In genomic region chr4:15239866-15240265, GRCh38 we compare ENCODE assay signal across 18 cellular contexts.
A peak's percentile ranks its signal among the peaks of the same experiment; 100 is the strongest.
DNase-seq lines count a peak whose midpoint lies in the region; ATAC-seq and TF ChIP-seq lines count a peak whose summit lies in the region.
"Had no signal": no experiment of that assay in that cellular context is flagged by ENCODE, and none has a peak within 500 bp of the region (broad histone marks: within the 10 kb centered on the region; RNA-seq: fewer than 3 reads in every experiment).

No MANE protein-coding gene starts in this region.

- peak; percentile 86 for ATAC-seq in Right ventricle myocardium inferior
- ATAC-seq: naive thymus-derived CD4-positive, alpha-beta T cell had no signal

- H3K27ac ChIP-seq in right atrium auricular region = no peak overlapping the region
- peak overlapping the region in 1 of 2 donors; percentile 51 for H3K27ac ChIP-seq in coronary artery
- H3K27ac ChIP-seq: 22Rv1 had no signal

- H3K9me3 ChIP-seq in right atrium auricular region = no peaks in the 10 kb centered on the region

- DNase-seq in Right ventricle myocardium inferior (ENCODE audit: missing footprints) (no peak), right atrium auricular region (ENCODE audit: low spot score) (no peak), choroid plexus epithelial cell (ENCODE audit: low read depth) (peak; percentile 42), hepatic stellate cell (ENCODE audit: low spot score) (peak; percentile 34), NCI-H1092 treated with DMSO at 0.1 percent for 48 hours (lab: John Stamatoyannopoulos, UW) (no peak), coronary artery (ENCODE audit: low spot score) (no peak), C1 segment of cervical spinal cord (lab: John Stamatoyannopoulos, UW) (no peak), hypothalamus (lab: John Stamatoyannopoulos, UW) (no peak)
- DNase-seq: activated naive CD8-positive, alpha-beta T cell treated with anti-CD3 and anti-CD28 coated beads, Interleukin-2, amount 10 ng/mL, durations not matched to agents 7 days and 5 days; central memory CD4-positive, alpha-beta T cell; endodermal cell; KBM-7; naive thymus-derived CD4-positive, alpha-beta T cell; NCI-H1048; NCI-H526; stimulated activated CD4-positive, alpha-beta T cell treated with anti-CD3 and anti-CD28 coated beads, Interleukin-4, amount 100 ng/mL, for 24 hours had no signal

- TF ChIP-seq CTCF in right atrium auricular region (IDR thresholded peaks at IDR 0.05) (no peak), choroid plexus epithelial cell (conservative IDR thresholded peaks at IDR 0.05; ENCODE audit: low read depth, low read length) (no peak), coronary artery (IDR thresholded peaks at IDR 0.05) (no peak)

- no peak overlapping the region for H3K4me3 ChIP-seq in right atrium auricular region
- H3K4me3 ChIP-seq in choroid plexus epithelial cell (ENCODE audit: low read depth, low read length) = no peak overlapping the region
- no peak overlapping the region for H3K4me3 ChIP-seq in coronary artery
- H3K4me3 ChIP-seq: lung had no signal

- no peaks in the 10 kb centered on the region for H3K27me3 ChIP-seq in right atrium auricular region

- intact Hi-C loops in Right ventricle myocardium inferior (cut with DNase I) = loop anchor here (2.0 kb wide), 2 partner anchors 157 to 217 kb away; no protein-coding TSS in a partner anchor

- peaks cover 0 to 15% of the 10 kb centered on the region in 2 donors for H3K4me1 ChIP-seq in right atrium auricular region

- no peaks in the 10 kb centered on the region for H3K36me3 ChIP-seq in right atrium auricular region

Comparison
In these comparisons a context has a peak if more than half of its experiments do, and no peak if none do; other contexts are left out.
1. DNase-seq: peak in choroid plexus epithelial cell (single experiment) and hepatic stellate cell (single experiment); none in Right ventricle myocardium inferior (single experiment), right atrium auricular region (single experiment), NCI-H1092 treated with DMSO at 0.1 percent for 48 hours (single experiment), coronary artery (single experiment), C1 segment of cervical spinal cord (0 of 14) and hypothalamus (0 of 51).